1 cellular context compared by ENCODE assay signal in the genomic region with DNA sequence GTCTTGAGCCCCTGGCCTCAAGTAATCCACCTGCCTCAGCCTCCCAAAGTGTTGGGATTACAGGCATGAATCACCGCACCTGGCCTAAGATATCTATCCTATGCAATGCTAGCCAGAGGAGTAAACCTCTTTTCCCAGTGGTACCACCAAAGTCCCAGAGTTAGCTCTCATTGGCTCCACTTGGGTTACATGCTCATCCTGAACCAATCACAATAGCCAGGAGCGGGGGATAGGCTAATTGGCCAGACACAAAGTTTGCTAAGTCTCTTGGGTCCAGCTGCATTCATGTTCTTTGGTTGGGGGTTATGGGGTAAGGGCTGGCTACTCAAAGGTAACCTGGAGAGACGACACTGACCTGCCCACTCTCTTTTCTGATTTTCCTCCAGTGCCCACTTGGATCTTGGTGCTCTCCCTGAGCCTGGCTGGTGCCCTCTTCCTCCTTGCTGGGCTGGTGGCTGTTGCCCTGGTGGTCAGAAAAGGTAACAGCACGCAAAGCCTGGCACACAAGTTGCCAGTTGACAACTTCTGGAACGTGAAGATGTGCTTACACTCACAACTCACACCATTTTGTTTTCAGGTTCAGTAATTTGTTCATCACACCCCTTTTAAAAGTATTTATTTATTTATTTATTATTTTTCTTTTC.
A peak's percentile ranks its signal among the peaks of the same experiment; 100 is the strongest.
TF ChIP-seq lines count a peak whose summit lies in the region.

No MANE protein-coding gene starts in this region.

TF ChIP-seq in HepG2, 621 proteins besides CTCF, POLR2A, EP300 and RAD21:
- TF ChIP-seq NFYB (CRISPR knock-in tag; IDR thresholded peaks at IDR 0.05) (peak; percentile 55), ZNF883 (CRISPR knock-in tag; IDR thresholded peaks at IDR 0.05; ENCODE audit: not compliant biosample characterization) (no peak), CHD2 (IDR thresholded peaks at IDR 0.05; ENCODE audit: low read depth, low read length) (no peak), NFYC (CRISPR knock-in tag; IDR thresholded peaks at IDR 0.05) (peak; percentile 51), HNRNPL (IDR thresholded peaks at IDR 0.05; ENCODE audit: low read depth, low read length) (peak; percentile 79)
- TF ChIP-seq, protein P1, sequence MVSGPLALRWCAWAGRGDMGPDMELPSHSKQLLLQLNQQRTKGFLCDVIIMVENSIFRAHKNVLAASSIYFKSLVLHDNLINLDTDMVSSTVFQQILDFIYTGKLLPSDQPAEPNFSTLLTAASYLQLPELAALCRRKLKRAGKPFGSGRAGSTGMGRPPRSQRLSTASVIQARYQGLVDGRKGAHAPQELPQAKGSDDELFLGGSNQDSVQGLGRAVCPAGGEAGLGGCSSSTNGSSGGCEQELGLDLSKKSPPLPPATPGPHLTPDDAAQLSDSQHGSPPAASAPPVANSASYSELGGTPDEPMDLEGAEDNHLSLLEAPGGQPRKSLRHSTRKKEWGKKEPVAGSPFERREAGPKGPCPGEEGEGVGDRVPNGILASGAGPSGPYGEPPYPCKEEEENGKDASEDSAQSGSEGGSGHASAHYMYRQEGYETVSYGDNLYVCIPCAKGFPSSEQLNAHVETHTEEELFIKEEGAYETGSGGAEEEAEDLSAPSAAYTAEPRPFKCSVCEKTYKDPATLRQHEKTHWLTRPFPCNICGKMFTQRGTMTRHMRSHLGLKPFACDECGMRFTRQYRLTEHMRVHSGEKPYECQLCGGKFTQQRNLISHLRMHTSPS (CRISPR knock-in tag; IDR thresholded peaks at IDR 0.05; ENCODE audit: low read depth): peak; percentile 52; the same call in 1 of the 2 replicates
